ENCODE assay signal across 19 cellular contexts in genomic region chr1:48007044-48007443, GRCh38. TPM values are rescaled to one million over a fixed set of nuclear protein-coding genes. Genes with fewer than 3 reads are reported as not detected.
DNase-seq lines count a peak whose midpoint lies in the region; ATAC-seq and TF ChIP-seq lines count a peak whose summit lies in the region.
"Had no signal": no experiment of that assay in that cellular context is flagged by ENCODE, and none has a peak within 500 bp of the region (broad histone marks: within the 10 kb centered on the region; RNA-seq: fewer than 3 reads in every experiment).

No MANE protein-coding gene starts in this region.

- H3K4me1 ChIP-seq in PC-3 (ENCODE audit: insufficient read depth, low read length) (peaks cover 3% of the 10 kb centered on the region; the same call in 1 of the 2 replicates), fibroblast of lung (ENCODE audit: control insufficient read depth, extremely low read depth, insufficient read depth, low read length) (no peaks in the 10 kb centered on the region), lung (ENCODE audit: control insufficient read depth in 2 of 2, insufficient read depth in 2 of 2, low read length in 2 of 2) (no peaks in the 10 kb centered on the region), sigmoid colon (no peaks in the 10 kb centered on the region)
- H3K4me1 ChIP-seq: BLaER1 treated with 17β-estradiol and CSF1 and Interleukin-3, amounts not matched to agents 10 nM and 100 nM; spleen; tibial nerve had no signal

- intact Hi-C loops in PC-3 (cut with micrococcal nuclease) = loop anchor here (2.0 kb wide), 1 partner anchor 54 kb away; no protein-coding TSS in a partner anchor
- intact Hi-C loops in CD14-positive monocyte (cut with micrococcal nuclease) = no loop called here
- intact Hi-C loops in sigmoid colon (cut with DNase I) = no loop called here

- H3K4me3 ChIP-seq in PC-3 (ENCODE audit: low read length) = no peak overlapping the region
- no peak overlapping the region for H3K4me3 ChIP-seq in fibroblast of lung (replicated peaks in 1 of 4; ENCODE audit: control extremely low read depth in 1 of 4, insufficient read depth in 1 of 4, low read depth in 3 of 4, low read length in 4 of 4)
- no peak overlapping the region for H3K4me3 ChIP-seq in lung
- H3K4me3 ChIP-seq in sigmoid colon = no peak overlapping the region
- H3K4me3 ChIP-seq: BLaER1 treated with 17β-estradiol and CSF1 and Interleukin-3, amounts not matched to agents 10 nM and 100 nM; ovary; spleen; tibial nerve had no signal

- TF ChIP-seq CTCF in PC-3 (conservative IDR thresholded peaks at IDR 0.05; ENCODE audit: low read depth, low read length) (no peak), fibroblast of lung (conservative IDR thresholded peaks at IDR 0.05 in 1 of 2, IDR thresholded peaks at IDR 0.05 in 1 of 2; ENCODE audit: low read depth in 1 of 2, low read length in 2 of 2) (no peak), lung (IDR thresholded peaks at IDR 0.05; ENCODE audit: control extremely low read depth, extremely low read depth) (no peak), GM10266 (IDR thresholded peaks at IDR 0.05; ENCODE audit: control insufficient read depth, insufficient read depth, low read depth, missing control alignments) (no peak), CD14-positive monocyte (IDR thresholded peaks at IDR 0.05) (no peak), sigmoid colon (IDR thresholded peaks at IDR 0.05) (no peak)

- no peaks in the 10 kb centered on the region for H4K20me1 ChIP-seq in PC-3 (ENCODE audit: low read length)
- H4K20me1 ChIP-seq in fibroblast of lung (ENCODE audit: control insufficient read depth, extremely low read depth, insufficient read depth, low read length) = no peaks in the 10 kb centered on the region
- H4K20me1 ChIP-seq: BLaER1 treated with 17β-estradiol and CSF1 and Interleukin-3, amounts not matched to agents 10 nM and 100 nM had no signal

- TF ChIP-seq EP300 in sigmoid colon (IDR thresholded peaks at IDR 0.05) = no peak

- H3K27ac Mint-ChIP-seq in CD14-positive monocyte = no peak overlapping the region
- H3K27ac Mint-ChIP-seq: IgD-negative memory B cell; stimulated activated effector memory CD8-positive, alpha-beta T cell treated with anti-CD3 and anti-CD28 coated beads, Interleukin-12 subunit alpha, Interleukin-12 subunit beta, amount 100 ng/mL, for 72 hours; T-helper 17 cell had no signal

- no peak for ATAC-seq in PC-3
- ATAC-seq in lung (ENCODE audit: insufficient read depth, low FRiP score) = peak; percentile 45
- ATAC-seq in GM19455 (IDR thresholded peaks at IDR 0.05; ENCODE audit: unreplicated experiment) = no peak
- ATAC-seq: Panc1; stimulated activated effector memory CD8-positive, alpha-beta T cell treated with anti-CD3 and anti-CD28 coated beads, Interleukin-12 subunit alpha, Interleukin-12 subunit beta, amount 100 ng/mL, for 72 hours; T-helper 17 cell had no signal

- H3K27ac ChIP-seq in PC-3 (ENCODE audit: low read length) (no peak overlapping the region), fibroblast of lung (ENCODE audit: insufficient read depth, low read length) (no peak overlapping the region), lung (ENCODE audit: low read depth in 1 of 2, low read length in 1 of 2) (no peak overlapping the region), sigmoid colon (no peak overlapping the region)
- H3K27ac ChIP-seq: BLaER1 treated with 17β-estradiol and CSF1 and Interleukin-3, amounts not matched to agents 10 nM and 100 nM; ovary; spleen; tibial nerve had no signal

- H3K4me2 ChIP-seq in PC-3 (ENCODE audit: low read length) = no peak overlapping the region
- no peak overlapping the region for H3K4me2 ChIP-seq in fibroblast of lung (ENCODE audit: extremely low read depth, insufficient read depth, low read length)
- H3K4me2 ChIP-seq: BLaER1 treated with 17β-estradiol and CSF1 and Interleukin-3, amounts not matched to agents 10 nM and 100 nM had no signal

- H3K36me3 Mint-ChIP-seq in CD14-positive monocyte = no peaks in the 10 kb centered on the region
- H3K36me3 Mint-ChIP-seq: IgD-negative memory B cell; stimulated activated effector memory CD8-positive, alpha-beta T cell treated with anti-CD3 and anti-CD28 coated beads, Interleukin-12 subunit alpha, Interleukin-12 subunit beta, amount 100 ng/mL, for 72 hours had no signal

- H3K4me1 Mint-ChIP-seq in CD14-positive monocyte = no peaks in the 10 kb centered on the region
- H3K4me1 Mint-ChIP-seq: IgD-negative memory B cell; stimulated activated effector memory CD8-positive, alpha-beta T cell treated with anti-CD3 and anti-CD28 coated beads, Interleukin-12 subunit alpha, Interleukin-12 subunit beta, amount 100 ng/mL, for 72 hours; T-helper 17 cell had no signal

- H3F3A ChIP-seq in PC-3 (ENCODE audit: low read length, unreplicated experiment) = no peaks in the 10 kb centered on the region

- H3K9me3 Mint-ChIP-seq in CD14-positive monocyte = peaks cover 0 to 3% (median 0%) of the 10 kb centered on the region in 7 donors
- H3K9me3 Mint-ChIP-seq: IgD-negative memory B cell; stimulated activated effector memory CD8-positive, alpha-beta T cell treated with anti-CD3 and anti-CD28 coated beads, Interleukin-12 subunit alpha, Interleukin-12 subunit beta, amount 100 ng/mL, for 72 hours had no signal

- WGBS in lung, 2 donors = 50 to 71% methylated on average over 2 of the region's 2 CpGs
- WGBS in sigmoid colon, 2 donors = 75 to 88% methylated on average over 2 of the region's 2 CpGs

- H3K36me3 ChIP-seq in PC-3 (ENCODE audit: low read depth, low read length) (no peaks in the 10 kb centered on the region), fibroblast of lung (ENCODE audit: control insufficient read depth, insufficient read depth, low read length) (no peaks in the 10 kb centered on the region), lung (ENCODE audit: control insufficient read depth in 2 of 2, insufficient read depth in 2 of 2, low read length in 2 of 2) (no peaks in the 10 kb centered on the region), sigmoid colon (no peaks in the 10 kb centered on the region)
- H3K36me3 ChIP-seq: BLaER1 treated with 17β-estradiol and CSF1 and Interleukin-3, amounts not matched to agents 10 nM and 100 nM; ovary; spleen; tibial nerve had no signal

- CTCF ChIA-PET in PC-3 (lab: Charles Lee) = no interaction called here

- no peak for TF ChIP-seq POLR2A in sigmoid colon (IDR thresholded peaks at IDR 0.05)

- no peak overlapping the region for H3K4me3 Mint-ChIP-seq in CD14-positive monocyte
- H3K4me3 Mint-ChIP-seq: IgD-negative memory B cell; stimulated activated effector memory CD8-positive, alpha-beta T cell treated with anti-CD3 and anti-CD28 coated beads, Interleukin-12 subunit alpha, Interleukin-12 subunit beta, amount 100 ng/mL, for 72 hours; T-helper 17 cell had no signal

- H3K27me3 ChIP-seq in PC-3 (ENCODE audit: low read length) = peaks cover 2% of the 10 kb centered on the region; the same call in 1 of the 2 replicates
- H3K27me3 ChIP-seq in fibroblast of lung (ENCODE audit: control insufficient read depth, insufficient read depth, low read length) = peaks cover 4% of the 10 kb centered on the region
- no peaks in the 10 kb centered on the region for H3K27me3 ChIP-seq in lung (ENCODE audit: control insufficient read depth, insufficient read depth)
- no peaks in the 10 kb centered on the region for H3K27me3 ChIP-seq in sigmoid colon
- H3K27me3 ChIP-seq: BLaER1 treated with 17β-estradiol and CSF1 and Interleukin-3, amounts not matched to agents 10 nM and 100 nM; ovary; tibial nerve had no signal

- H3K79me2 ChIP-seq in PC-3 (ENCODE audit: low read length) (no peaks in the 10 kb centered on the region), fibroblast of lung (ENCODE audit: control insufficient read depth, insufficient read depth, low read length) (no peaks in the 10 kb centered on the region)

- no peaks in the 10 kb centered on the region for H3K9me2 ChIP-seq in PC-3 (replicated peaks; ENCODE audit: low read length)

- H3K9ac ChIP-seq in PC-3 (ENCODE audit: low read length) (no peak overlapping the region), fibroblast of lung (ENCODE audit: insufficient read depth, low read length) (no peak overlapping the region)
- H3K9ac ChIP-seq: BLaER1 treated with 17β-estradiol and CSF1 and Interleukin-3, amounts not matched to agents 10 nM and 100 nM had no signal

- POLR2A ChIA-PET in PC-3 (lab: Charles Lee; ENCODE audit: unreplicated experiment) = no interaction called here

- no TSS peak for BruUV-seq in PC-3 (replicated peaks; lab: Mats Ljungman, UMichigan)

- H2AFZ ChIP-seq in PC-3 (ENCODE audit: low read length) (no peak overlapping the region), fibroblast of lung (ENCODE audit: low read length) (no peak overlapping the region)

- H3K27me3 Mint-ChIP-seq in CD14-positive monocyte (ENCODE audit: low read depth in 3 of 3) = peaks cover 7 to 8% (median 7%) of the 10 kb centered on the region in 3 donors
- H3K27me3 Mint-ChIP-seq: IgD-negative memory B cell had no signal

- peak; percentile 57 for DNase-seq in Daoy (ENCODE audit: low read depth)
- peak; percentile 8 for DNase-seq in PC-3
- DNase-seq in fibroblast of lung (ENCODE audit: low read depth in 2 of 2) = peak; percentile 14 to 18
- DNase-seq in lung (ENCODE audit: low spot score) = no peak
- DNase-seq in GM10266 (ENCODE audit: extremely low spot score) = no peak
- no peak for DNase-seq in CD14-positive monocyte (ENCODE audit: low spot score)
- no peak for DNase-seq in sigmoid colon
- DNase-seq: DMS79 treated with DMSO at 0.1 percent for 48 hours, NCI-H2081 treated with DMSO at 0.1 percent for 48 hours, NCI-H69, ovary, spleen, T-helper 17 cell had no signal

- H3K9me3 ChIP-seq in PC-3 (ENCODE audit: low read length) (no peaks in the 10 kb centered on the region), fibroblast of lung (ENCODE audit: control insufficient read depth, insufficient read depth, low read depth, low read length) (no peaks in the 10 kb centered on the region), lung (ENCODE audit: control insufficient read depth in 2 of 2, insufficient read depth in 1 of 2, low read length in 1 of 2) (no peaks in the 10 kb centered on the region), sigmoid colon (no peaks in the 10 kb centered on the region)
- H3K9me3 ChIP-seq: BLaER1 treated with 17β-estradiol and CSF1 and Interleukin-3, amounts not matched to agents 10 nM and 100 nM; ovary; spleen; tibial nerve had no signal

RNA-seq across cellular contexts. Expression of gene TRABD2B, which starts 9.9 kb away (rescaled TPM):
- not detected in 2 replicates for total RNA-seq in Daoy (2014; rRNA removed; shearing (Covaris generic))
- total RNA-seq in PC-3 (2014; rRNA removed) = 0.44 and 0.63 TPM in 2 replicates
- total RNA-seq in fibroblast of lung = under 0.01 TPM in 2 replicates
- polyA plus RNA-seq in fibroblast of lung = 0.01 TPM in 1 of 2 replicates, not detected in the other
- polyA plus RNA-seq in fibroblast of lung (2012) = not detected in 2 replicates
- 4.6 TPM in 1 of 2 replicates, not detected in the other for polyA minus RNA-seq in fibroblast of lung (ENCODE audit: low replicate concordance)
- 1 to 10 TPM in 1 of 2 donors, under 1 TPM in 1; 0.46 to 1.9 TPM for total RNA-seq in lung
- polyA plus RNA-seq in lung = under 1 TPM; 0.37 to 0.82 TPM
- not detected for polyA plus RNA-seq in CD14-positive monocyte
- total RNA-seq in sigmoid colon = 1 to 10 TPM in 2 of 4 donors, under 1 TPM in 2; 0.66 to 1.4 (median 1.0) TPM
- 1 to 10 TPM in 1 of 3 donors, under 1 TPM in 1, not detected in 1; 0.63 to 1.8 TPM for polyA plus RNA-seq in sigmoid colon
- total RNA-seq: T-helper 17 cell had no signal
- polyA plus RNA-seq: IgD-negative memory B cell had no signal

Comparison
In these comparisons a context has a peak if more than half of its experiments do, and no peak if none do; other contexts are left out.
1. DNase-seq: peak in Daoy (single experiment), PC-3 (single experiment) and fibroblast of lung (2 of 2); none in lung (single experiment), GM10266 (single experiment), CD14-positive monocyte (single experiment) and sigmoid colon (single experiment).